ENCODE assay signal across 16 cellular contexts in the genomic region with DNA sequence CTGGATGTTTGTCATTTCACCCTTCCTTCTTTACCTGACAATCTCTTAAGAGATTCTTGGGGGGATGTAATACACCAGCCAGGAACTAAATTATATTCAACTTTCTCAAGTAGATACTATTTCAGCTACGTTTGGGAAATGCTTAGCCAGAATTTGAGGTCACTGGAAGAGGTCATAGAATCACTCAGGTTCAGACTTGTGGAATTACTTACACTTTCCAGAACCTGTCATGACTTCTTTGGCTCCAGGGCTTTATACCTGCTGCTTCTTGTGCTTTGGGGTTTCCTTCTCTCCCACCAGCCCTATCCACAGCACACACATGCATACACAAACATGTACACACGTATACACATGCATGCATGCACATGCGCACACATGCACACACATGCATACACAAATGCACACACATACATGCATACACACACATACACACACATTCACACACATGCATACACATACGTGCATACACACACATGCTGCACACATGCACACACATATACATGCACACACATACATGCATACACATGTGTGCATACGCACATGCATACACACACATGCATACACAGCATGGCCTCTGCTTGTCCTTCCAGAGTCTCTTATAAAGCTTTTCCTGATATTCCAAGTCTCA. TPM values are rescaled to one million over a fixed set of nuclear protein-coding genes. Genes with fewer than 3 reads are reported as not detected.
A peak's percentile ranks its signal among the peaks of the same experiment; 100 is the strongest.
DNase-seq lines count a peak whose midpoint lies in the region; ATAC-seq, FAIRE-seq and TF ChIP-seq lines count a peak whose summit lies in the region.
"Had no signal": no experiment of that assay in that cellular context is flagged by ENCODE, and none has a peak within 500 bp of the region (broad histone marks: within the 10 kb centered on the region; RNA-seq: fewer than 3 reads in every experiment).

No MANE protein-coding gene starts in this region.

- H3K9ac ChIP-seq in endodermal cell (ENCODE audit: extremely low read depth, low read length, poor library complexity, severe bottlenecking): no peak overlapping the region

- no peak overlapping the region for H3K27ac Mint-ChIP-seq in endodermal cell
- peak overlapping the region in 2 of 3 experiments; percentile 35 to 73 for H3K27ac Mint-ChIP-seq in nephron

- no TSS peak for BruUV-seq in Panc1 (replicated peaks; lab: Mats Ljungman, UMichigan)

- H3K27me3 Mint-ChIP-seq in endodermal cell (ENCODE audit: insufficient read depth) (peaks cover 4% of the 10 kb centered on the region), nephron (ENCODE audit: low read depth) (no peaks in the 10 kb centered on the region)

- in situ Hi-C loops in Panc1 (cut with HindIII; ENCODE audit: low pct_unique_long_range_greater_than_20kb, low sequenced_read_pairs): no loop called here

- H3K36me3 ChIP-seq in HEK293 (ENCODE audit: control insufficient read depth in 2 of 2, insufficient read depth in 1 of 2, low read length in 2 of 2) (no peaks in the 10 kb centered on the region), Panc1 (ENCODE audit: control insufficient read depth, insufficient read depth, low read length) (no peaks in the 10 kb centered on the region), endodermal cell (ENCODE audit: control insufficient read depth, insufficient read depth, low read length) (no peaks in the 10 kb centered on the region), body of pancreas (replicated peaks in 1 of 2; ENCODE audit: insufficient read depth in 1 of 2, low read depth in 2 of 2) (no peaks in the 10 kb centered on the region)
- H3K36me3 ChIP-seq: BE2C, SJCRH30 had no signal

- POLR2A ChIA-PET in HEK293 (lab: Yijun Ruan, JAX) (interaction anchor here (0.6 to 0.7 kb wide), 2 partner anchors 90 to 154 kb away, joined by 6 to 7 read pairs; no protein-coding TSS in a partner anchor), Panc1 (lab: Charles Lee) (interaction anchor here (0.5 kb wide), 1 partner anchor 22 kb away, joined by 4 read pairs; no protein-coding TSS in a partner anchor)

- H3K4me3 Mint-ChIP-seq in endodermal cell (no peak overlapping the region), nephron (no peak overlapping the region)

- H3K4me1 ChIP-seq in HEK293 (ENCODE audit: control insufficient read depth, insufficient read depth, low read length): no peaks in the 10 kb centered on the region
- peaks cover 33% of the 10 kb centered on the region; the same call in 1 of the 2 replicates for H3K4me1 ChIP-seq in Panc1 (ENCODE audit: control insufficient read depth, insufficient read depth, low read length)
- H3K4me1 ChIP-seq in endodermal cell (ENCODE audit: control insufficient read depth, insufficient read depth, low read length): no peaks in the 10 kb centered on the region
- H3K4me1 ChIP-seq in body of pancreas: peaks cover 6% of the 10 kb centered on the region
- H3K4me1 ChIP-seq: BE2C, SJCRH30 had no signal

- CTCF ChIA-PET in HEK293 (lab: Yijun Ruan, JAX): interaction anchor here (0.9 to 1.4 kb wide), 3 partner anchors 152 to 194 kb away, joined by 3 to 6 read pairs (median 3); no protein-coding TSS in a partner anchor
- CTCF ChIA-PET in Panc1 (lab: Charles Lee): interaction anchor here (0.6 kb wide), 1 partner anchor 390 kb away, joined by 9 read pairs; no protein-coding TSS in a partner anchor

- H3K4me3 ChIP-seq in HEK293 (ENCODE audit: low read depth, low read length): no peak overlapping the region
- no peak overlapping the region for H3K4me3 ChIP-seq in Panc1 (ENCODE audit: low read depth in 2 of 2, low read length in 2 of 2)
- no peak overlapping the region for H3K4me3 ChIP-seq in endodermal cell (ENCODE audit: low read length)
- no peak overlapping the region for H3K4me3 ChIP-seq in body of pancreas
- H3K4me3 ChIP-seq: SJCRH30 had no signal

- 81 to 83% methylated on average over 5 of the region's 5 CpGs for WGBS in endodermal cell (ENCODE audit: insufficient coverage in 1 of 2, insufficient read length in 1 of 2), 2 experiments
- 68 to 71% methylated on average over 5 of the region's 5 CpGs for WGBS in body of pancreas, 2 donors

- H3K36me3 Mint-ChIP-seq in endodermal cell (ENCODE audit: low read depth) (no peaks in the 10 kb centered on the region), nephron (ENCODE audit: low read depth) (no peaks in the 10 kb centered on the region)

- FAIRE-seq in GM12892 (lab: Jason Lieb, UNC): no peak

- H3K4me1 Mint-ChIP-seq in endodermal cell: peaks cover 11% of the 10 kb centered on the region
- H3K4me1 Mint-ChIP-seq in nephron: peaks cover 35% of the 10 kb centered on the region

- TF ChIP-seq CTCF in HEK293 (tag by site-specific recombination; IDR thresholded peaks at IDR 0.05) (no peak), Panc1 (IDR thresholded peaks at IDR 0.05) (no peak), endodermal cell (conservative IDR thresholded peaks at IDR 0.05) (no peak), nephron (IDR thresholded peaks at IDR 0.05; ENCODE audit: unreplicated experiment in 3 of 3) (no peak), body of pancreas (IDR thresholded peaks at IDR 0.05) (no peak)

- no peak for TF ChIP-seq POLR2A in GM12892 (IDR thresholded peaks at IDR 0.05; ENCODE audit: low read depth, low read length)
- no peak for TF ChIP-seq POLR2A in body of pancreas (IDR thresholded peaks at IDR 0.05)

- H3K9me3 ChIP-seq in HEK293 (ENCODE audit: control insufficient read depth, insufficient read depth, low read depth, low read length) (no peaks in the 10 kb centered on the region), Panc1 (ENCODE audit: control insufficient read depth, insufficient read depth, low read depth, low read length) (no peaks in the 10 kb centered on the region), endodermal cell (ENCODE audit: control insufficient read depth, low read length) (no peaks in the 10 kb centered on the region), body of pancreas (no peaks in the 10 kb centered on the region)
- H3K9me3 ChIP-seq: BE2C, SJCRH30 had no signal

- H3K27ac ChIP-seq in HEK293 (ENCODE audit: extremely low read depth, low read depth, low read length) (no peak overlapping the region), Panc1 (ENCODE audit: low read length) (peak overlapping the region; percentile 81), endodermal cell (ENCODE audit: low read depth, low read length) (peak overlapping the region; percentile 79), body of pancreas (no peak overlapping the region)
- H3K27ac ChIP-seq: HL-60, SJCRH30 had no signal

- DNase-seq in Panc1 (ENCODE audit: low read depth, low spot score): no peak
- DNase-seq in endodermal cell: no peak
- no peak for DNase-seq in GM12892 (ENCODE audit: insufficient read length)
- no peak for DNase-seq in D341Med (ENCODE audit: low spot score)
- DNase-seq in body of pancreas: no peak
- DNase-seq: BE2C, NCI-H1417 treated with DMSO at 0.1 percent for 48 hours, NCI-H2029 treated with DMSO at 0.1 percent for 48 hours, NCI-H510A treated with DMSO at 0.1 percent for 48 hours, SJCRH30, SW 1271 had no signal

- intact Hi-C loops in Panc1 (cut with micrococcal nuclease; ENCODE audit: unreplicated experiment) (loop anchor here (10.0 kb wide), 1 partner anchor 74 kb away; the partner anchor contains the start of gene AAK1), body of pancreas (cut with DNase I) (no loop called here)

- H3K9me3 Mint-ChIP-seq in endodermal cell (no peaks in the 10 kb centered on the region), nephron (no peaks in the 10 kb centered on the region)

- no peak for ATAC-seq in Panc1
- no peak for ATAC-seq in body of pancreas
- ATAC-seq in HG03521 (IDR thresholded peaks at IDR 0.05; ENCODE audit: unreplicated experiment): no peak
- ATAC-seq: HCT116 had no signal

- H3K27me3 ChIP-seq in Panc1 (ENCODE audit: control insufficient read depth, insufficient read depth, low read length) (no peaks in the 10 kb centered on the region), endodermal cell (ENCODE audit: control insufficient read depth, insufficient read depth, low read length, poor library complexity, severe bottlenecking) (no peaks in the 10 kb centered on the region), body of pancreas (no peaks in the 10 kb centered on the region)
- H3K27me3 ChIP-seq: BE2C, SJCRH30 had no signal

TF ChIP-seq in HEK293, 187 proteins besides CTCF, POLR2A, EP300 and RAD21:
- TF ChIP-seq ZNF223 (tag by site-specific recombination; IDR thresholded peaks at IDR 0.05) (no peak), ZSCAN4 (tag by site-specific recombination; IDR thresholded peaks at IDR 0.05) (peak; percentile 96), ZNF157 (tag by site-specific recombination; IDR thresholded peaks at IDR 0.05) (no peak), ZNF37A (tag by site-specific recombination; IDR thresholded peaks at IDR 0.05) (no peak), ZNF621 (tag by site-specific recombination; IDR thresholded peaks at IDR 0.05) (no peak)
TF ChIP-seq in HEK293: peak in this region for 1.

RNA-seq across cellular contexts. Expression of gene ANXA4, which starts 23.5 kb away (rescaled TPM):
- 183 TPM for total RNA-seq in Panc1 (2021; ENCODE audit: unreplicated experiment)
- 275 TPM for polyA plus RNA-seq in Panc1 (2012; ENCODE audit: insufficient read length)
- 10 to 100 TPM; 18.0 to 21.4 TPM for total RNA-seq in endodermal cell
- 11.0 TPM for polyA plus RNA-seq in endodermal cell (2013, experiment 1 of 2)
- 11.1 TPM for polyA plus RNA-seq in endodermal cell (2013, experiment 2 of 2)
- polyA plus RNA-seq in GM12892 (2012; ENCODE audit: missing spikeins): 82.4 TPM
- 100 to 1,000 TPM; 382 to 399 TPM for total RNA-seq in body of pancreas

Comparison
In these comparisons a context has a peak if more than half of its experiments do, and no peak if none do; other contexts are left out.
1. H3K27ac ChIP-seq: peak in Panc1 (single experiment) and endodermal cell (single experiment); none in HEK293 (single experiment) and body of pancreas (0 of 4).